9 cellular contexts compared by ENCODE assay signal in genomic region chr22:30140414-30140813, GRCh38.
"Had no signal": no experiment of that assay in that cellular context is flagged by ENCODE, and none has a peak within 500 bp of the region (broad histone marks: within the 10 kb centered on the region; RNA-seq: fewer than 3 reads in every experiment).

No MANE protein-coding gene starts in this region.

- H3K27ac ChIP-seq: GM23248, HL-60 had no signal

- H3K36me3 Mint-ChIP-seq: IgD-negative memory B cell had no signal

- H3K27ac Mint-ChIP-seq: HFFc6, IgD-negative memory B cell had no signal

- DNase-seq: GM23248, GOT3, H7, HFFc6, Kasumi-1, KG1 had no signal

- H3K4me3 Mint-ChIP-seq: HFFc6, IgD-negative memory B cell had no signal

- H3K36me3 ChIP-seq: HAP-1 had no signal

- H2AFZ ChIP-seq: GM23248 had no signal

- H3K9ac ChIP-seq: GM23248 had no signal

- H3K9me3 ChIP-seq: HAP-1 had no signal

- H3K4me3 ChIP-seq: GM23248, HAP-1 had no signal

- H3K4me1 Mint-ChIP-seq: IgD-negative memory B cell had no signal

- H3K4me1 ChIP-seq: HAP-1 had no signal
